In genomic region chr12:109719123-109720022, GRCh38 we compare ENCODE assay signal across 12 cellular contexts. TPM values are rescaled to one million over a fixed set of nuclear protein-coding genes. Genes with fewer than 3 reads are reported as not detected.
DNase-seq lines count a peak whose midpoint lies in the region; ATAC-seq, FAIRE-seq and TF ChIP-seq lines count a peak whose summit lies in the region.
"Had no signal": no experiment of that assay in that cellular context is flagged by ENCODE, and none has a peak within 500 bp of the region (broad histone marks: within the 10 kb centered on the region; RNA-seq: fewer than 3 reads in every experiment).

No MANE protein-coding gene starts in this region.

- no peaks in the 10 kb centered on the region for H3K27me3 ChIP-seq in vagina

- peaks cover 25% of the 10 kb centered on the region for H3K4me1 ChIP-seq in vagina

- DNase-seq in COLO668 (lab: John Stamatoyannopoulos, UW; ENCODE audit: unreplicated experiment): peak; percentile 45
- DNase-seq in HuH-7 (ENCODE audit: low spot score): peak; percentile 85
- peak in 9 of 61 donors; percentile 11 to 42 (median 25) for DNase-seq in caudate nucleus (lab: John Stamatoyannopoulos, UW)
- DNase-seq in lung microvascular endothelial cell (ENCODE audit: low read depth in 2 of 2): peak; percentile 22 to 24
- DNase-seq in vagina (ENCODE audit: extremely low spot score in 2 of 2): no peak
- DNase-seq in H54 (ENCODE audit: insufficient read length, low spot score): no peak
- DNase-seq in activated T-cell treated with anti-CD3 and anti-CD28 coated beads for 4 hours: no peak
- DNase-seq: activated CD4-positive, alpha-beta T cell treated with anti-CD3 and anti-CD28 coated beads for 1 hour; stimulated activated CD4-positive, alpha-beta T cell treated with anti-CD3 and anti-CD28 coated beads, Interleukin-15, amount 100 ng/mL, for 24 hours had no signal

- peak overlapping the region; percentile 76 for H3K27ac ChIP-seq in caudate nucleus (ENCODE audit: low read depth, low read length)
- no peak overlapping the region for H3K27ac ChIP-seq in vagina
- H3K27ac ChIP-seq: thoracic aorta had no signal

- ATAC-seq in HG03378 (IDR thresholded peaks at IDR 0.05; ENCODE audit: unreplicated experiment): no peak

- no peaks in the 10 kb centered on the region for H3K36me3 ChIP-seq in vagina
- H3K36me3 ChIP-seq: thoracic aorta had no signal

- TF ChIP-seq CTCF in vagina (IDR thresholded peaks at IDR 0.05): no peak

- no peaks in the 10 kb centered on the region for H3K9me3 ChIP-seq in vagina
- H3K9me3 ChIP-seq: thoracic aorta had no signal

- no peak overlapping the region for H3K4me3 ChIP-seq in vagina
- H3K4me3 ChIP-seq: thoracic aorta had no signal

- TF ChIP-seq POLR2A in vagina (IDR thresholded peaks at IDR 0.05) (no peak), H54 (IDR thresholded peaks at IDR 0.05; ENCODE audit: low read depth, low read length) (no peak)

- no peak for FAIRE-seq in H54 (lab: Jason Lieb, UNC)
- FAIRE-seq: islet of Langerhans had no signal

- intact Hi-C loops in vagina (cut with DNase I): no loop called here

RNA-seq across cellular contexts. Expression of gene FAM222A, which starts 5.7 kb away (rescaled TPM):
- total RNA-seq in lung microvascular endothelial cell (0.20 and 0.22 TPM in 2 replicates), vagina (1.5 TPM)

Comparison
In these comparisons a context has a peak if more than half of its experiments do, and no peak if none do; other contexts are left out.
1. DNase-seq: peak in COLO668 (single experiment), HuH-7 (single experiment) and lung microvascular endothelial cell (2 of 2); none in vagina (0 of 2), H54 (single experiment) and activated T-cell treated with anti-CD3 and anti-CD28 coated beads for 4 hours (single experiment).